In the genomic region with DNA sequence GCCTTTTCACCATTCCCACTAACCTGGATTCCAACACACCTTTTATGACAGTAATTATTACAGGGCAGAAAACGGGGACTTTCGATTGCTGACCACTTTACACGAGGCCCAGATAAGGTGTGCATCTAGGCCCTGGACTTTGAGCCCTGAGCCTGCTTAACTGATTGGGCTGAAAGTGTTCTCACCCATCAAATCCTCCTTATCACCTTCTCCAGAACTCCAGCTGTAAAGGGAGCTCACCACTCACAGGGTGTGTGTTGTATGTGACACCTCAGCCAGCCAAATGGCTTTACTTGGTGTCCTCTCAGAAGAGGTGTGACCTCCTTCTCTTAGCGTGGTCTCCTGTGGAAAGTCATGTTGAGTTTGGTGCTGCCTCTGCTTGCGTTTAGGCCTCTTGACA, we compare ENCODE assay signal across 1 cellular context.
A peak's percentile ranks its signal among the peaks of the same experiment; 100 is the strongest.
TF ChIP-seq lines count a peak whose summit lies in the region.

No MANE protein-coding gene starts in this region.

TF ChIP-seq in HEK293, 187 proteins besides CTCF, POLR2A, EP300 and RAD21 (continued from another document):
- TF ChIP-seq, protein P1, sequence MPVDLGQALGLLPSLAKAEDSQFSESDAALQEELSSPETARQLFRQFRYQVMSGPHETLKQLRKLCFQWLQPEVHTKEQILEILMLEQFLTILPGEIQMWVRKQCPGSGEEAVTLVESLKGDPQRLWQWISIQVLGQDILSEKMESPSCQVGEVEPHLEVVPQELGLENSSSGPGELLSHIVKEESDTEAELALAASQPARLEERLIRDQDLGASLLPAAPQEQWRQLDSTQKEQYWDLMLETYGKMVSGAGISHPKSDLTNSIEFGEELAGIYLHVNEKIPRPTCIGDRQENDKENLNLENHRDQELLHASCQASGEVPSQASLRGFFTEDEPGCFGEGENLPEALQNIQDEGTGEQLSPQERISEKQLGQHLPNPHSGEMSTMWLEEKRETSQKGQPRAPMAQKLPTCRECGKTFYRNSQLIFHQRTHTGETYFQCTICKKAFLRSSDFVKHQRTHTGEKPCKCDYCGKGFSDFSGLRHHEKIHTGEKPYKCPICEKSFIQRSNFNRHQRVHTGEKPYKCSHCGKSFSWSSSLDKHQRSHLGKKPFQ (tag by site-specific recombination; IDR thresholded peaks at IDR 0.05): 0 out of 2 replicates have a peak, but pooled peaks have one; percentile 21
- TF ChIP-seq GFI1B (tag by site-specific recombination; IDR thresholded peaks at IDR 0.05): no peak
- no peak for TF ChIP-seq OVOL3 (tag by site-specific recombination; IDR thresholded peaks at IDR 0.05)
- TF ChIP-seq, protein P2, sequence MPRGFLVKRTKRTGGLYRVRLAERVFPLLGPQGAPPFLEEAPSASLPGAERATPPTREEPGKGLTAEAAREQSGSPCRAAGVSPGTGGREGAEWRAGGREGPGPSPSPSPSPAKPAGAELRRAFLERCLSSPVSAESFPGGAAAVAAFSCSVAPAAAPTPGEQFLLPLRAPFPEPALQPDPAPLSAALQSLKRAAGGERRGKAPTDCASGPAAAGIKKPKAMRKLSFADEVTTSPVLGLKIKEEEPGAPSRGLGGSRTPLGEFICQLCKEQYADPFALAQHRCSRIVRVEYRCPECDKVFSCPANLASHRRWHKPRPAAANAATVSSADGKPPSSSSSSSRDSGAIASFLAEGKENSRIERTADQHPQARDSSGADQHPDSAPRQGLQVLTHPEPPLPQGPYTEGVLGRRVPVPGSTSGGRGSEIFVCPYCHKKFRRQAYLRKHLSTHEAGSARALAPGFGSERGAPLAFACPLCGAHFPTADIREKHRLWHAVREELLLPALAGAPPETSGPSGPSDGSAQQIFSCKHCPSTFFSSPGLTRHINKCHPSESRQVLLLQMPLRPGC (tag by site-specific recombination; IDR thresholded peaks at IDR 0.05): no peak
- TF ChIP-seq ZFP69B (tag by site-specific recombination; IDR thresholded peaks at IDR 0.05): no peak
- TF ChIP-seq ZNF239 (tag by site-specific recombination; IDR thresholded peaks at IDR 0.05): peak; percentile 91; the same call in 1 of the 2 replicates
